9 cellular contexts compared by ENCODE assay signal in genomic region chr5:174287761-174288160, GRCh38.
"Had no signal": no experiment of that assay in that cellular context is flagged by ENCODE, and none has a peak within 500 bp of the region (broad histone marks: within the 10 kb centered on the region; RNA-seq: fewer than 3 reads in every experiment).

No MANE protein-coding gene starts in this region.

- H3K27ac ChIP-seq: HL-60 had no signal

- H3K36me3 Mint-ChIP-seq: IgD-negative memory B cell had no signal

- FAIRE-seq: H1, H54, HepG2 had no signal

- H3K9me3 Mint-ChIP-seq: GM23338, H9 had no signal

- H3K4me2 ChIP-seq: GM23338 had no signal

- H3K4me1 Mint-ChIP-seq: GM23338, IgD-negative memory B cell had no signal

- ATAC-seq: GM23338, HepG2 had no signal

- H3K4me3 ChIP-seq: GM23338 had no signal

- DNase-seq: H9, HCEC 1CT, KG1 had no signal

- H3K27ac Mint-ChIP-seq: GM23338, H9, IgD-negative memory B cell had no signal

- H2AFZ ChIP-seq: GM23338 had no signal

- H3K4me3 Mint-ChIP-seq: GM23338, H9, IgD-negative memory B cell had no signal
